ENCODE assay signal across 8 cellular contexts in genomic region chr4:85084371-85085170, GRCh38.
A peak's percentile ranks its signal among the peaks of the same experiment; 100 is the strongest.
DNase-seq lines count a peak whose midpoint lies in the region; ATAC-seq and TF ChIP-seq lines count a peak whose summit lies in the region.

No MANE protein-coding gene starts in this region.

- intact Hi-C loops in OCI-LY7 (cut with micrococcal nuclease; ENCODE audit: unreplicated experiment) = no loop called here

- H2AFZ ChIP-seq in OCI-LY7 (ENCODE audit: low read length) = no peak overlapping the region

- H3K9me3 Mint-ChIP-seq in activated naive CD8-positive, alpha-beta T cell treated with anti-CD3 and anti-CD28 coated beads, Interleukin-2, amount 50 U/mL, for 24 hours = no peaks in the 10 kb centered on the region
- peaks cover 4% of the 10 kb centered on the region for H3K9me3 Mint-ChIP-seq in activated naive CD8-positive, alpha-beta T cell treated with anti-CD3 and anti-CD28 coated beads for 36 hours

- no peaks in the 10 kb centered on the region for H3K27me3 Mint-ChIP-seq in activated naive CD8-positive, alpha-beta T cell treated with anti-CD3 and anti-CD28 coated beads, Interleukin-2, amount 50 U/mL, for 24 hours
- H3K27me3 Mint-ChIP-seq in activated naive CD8-positive, alpha-beta T cell treated with anti-CD3 and anti-CD28 coated beads for 36 hours = no peaks in the 10 kb centered on the region

- H3K4me1 Mint-ChIP-seq in activated naive CD8-positive, alpha-beta T cell treated with anti-CD3 and anti-CD28 coated beads, Interleukin-2, amount 50 U/mL, for 24 hours = no peaks in the 10 kb centered on the region
- H3K4me1 Mint-ChIP-seq in activated naive CD8-positive, alpha-beta T cell treated with anti-CD3 and anti-CD28 coated beads for 36 hours = no peaks in the 10 kb centered on the region

- H3K79me2 ChIP-seq in OCI-LY7 (ENCODE audit: insufficient read depth, low read depth, low read length) = no peaks in the 10 kb centered on the region

- no peak overlapping the region for H3K27ac ChIP-seq in OCI-LY7 (ENCODE audit: low read depth, low read length, poor library complexity, severe bottlenecking)

- no peak overlapping the region for H3K4me3 ChIP-seq in OCI-LY7 (ENCODE audit: low read depth, low read length, poor library complexity, severe bottlenecking)

- H3K9me3 ChIP-seq in OCI-LY7 (ENCODE audit: low read length) = no peaks in the 10 kb centered on the region

- no peak overlapping the region for H3K27ac Mint-ChIP-seq in activated naive CD8-positive, alpha-beta T cell treated with anti-CD3 and anti-CD28 coated beads, Interleukin-2, amount 50 U/mL, for 24 hours
- H3K27ac Mint-ChIP-seq in activated naive CD8-positive, alpha-beta T cell treated with anti-CD3 and anti-CD28 coated beads for 36 hours = no peak overlapping the region

- peak; percentile 86 for TF ChIP-seq CTCF in OCI-LY7 (conservative IDR thresholded peaks at IDR 0.05; ENCODE audit: low read length)

- no peaks in the 10 kb centered on the region for H3K4me1 ChIP-seq in OCI-LY7 (ENCODE audit: insufficient read depth, low read length, poor library complexity, severe bottlenecking)

- POLR2A ChIA-PET in OCI-LY7 (lab: Charles Lee) = interaction anchor here (0.6 to 1.3 kb wide), 5 partner anchors 9 to 1365 kb away, joined by 3 to 6 read pairs (median 3); no protein-coding TSS in a partner anchor

- no peaks in the 10 kb centered on the region for H3K36me3 ChIP-seq in OCI-LY7 (ENCODE audit: insufficient read depth, low read length)

- ATAC-seq in activated naive CD8-positive, alpha-beta T cell treated with anti-CD3 and anti-CD28 coated beads, Interleukin-2, amount 50 U/mL, for 24 hours = no peak
- peak; percentile 93 for ATAC-seq in GM21723 (IDR thresholded peaks at IDR 0.05; ENCODE audit: unreplicated experiment)

- DNase-seq in activated naive CD8-positive, alpha-beta T cell treated with anti-CD3 and anti-CD28 coated beads, Interleukin-2, amount 50 U/mL, for 24 hours = peak; percentile 2
- no peak for DNase-seq in activated naive CD8-positive, alpha-beta T cell treated with anti-CD3 and anti-CD28 coated beads for 36 hours
- DNase-seq in KBM-7 (peak; percentile 51), OCI-LY7 (ENCODE audit: low spot score) (peak; percentile 63), dedifferentiated amniotic fluid mesenchymal stem cell (ENCODE audit: extremely low spot score) (peak; percentile 74), medulla oblongata (ENCODE audit: extremely low spot score) (peak; percentile 90), GF-D8 (lab: John Stamatoyannopoulos, UW) (no peak)

- CTCF ChIA-PET in OCI-LY7 (lab: Charles Lee; ENCODE audit: unreplicated experiment) = no interaction called here

- no peak overlapping the region for H3K4me2 ChIP-seq in OCI-LY7 (ENCODE audit: low read length)

- in situ Hi-C loops in KBM-7 (cut with MboI; ENCODE audit: low pct_unique_long_range_greater_than_20kb, low sequenced_read_pairs) = no loop called here

- no peaks in the 10 kb centered on the region for H4K20me1 ChIP-seq in OCI-LY7 (ENCODE audit: insufficient read depth, low read length)

- no TSS peak for BruUV-seq in OCI-LY7 (replicated peaks; lab: Mats Ljungman, UMichigan)

- H3K9me2 ChIP-seq in OCI-LY7 (ENCODE audit: insufficient read depth, low read length) = no peaks in the 10 kb centered on the region

- no peak overlapping the region for H3K4me3 Mint-ChIP-seq in activated naive CD8-positive, alpha-beta T cell treated with anti-CD3 and anti-CD28 coated beads, Interleukin-2, amount 50 U/mL, for 24 hours
- no peak overlapping the region for H3K4me3 Mint-ChIP-seq in activated naive CD8-positive, alpha-beta T cell treated with anti-CD3 and anti-CD28 coated beads for 36 hours

- no peaks in the 10 kb centered on the region for H3K36me3 Mint-ChIP-seq in activated naive CD8-positive, alpha-beta T cell treated with anti-CD3 and anti-CD28 coated beads, Interleukin-2, amount 50 U/mL, for 24 hours (ENCODE audit: low read depth)
- H3K36me3 Mint-ChIP-seq in activated naive CD8-positive, alpha-beta T cell treated with anti-CD3 and anti-CD28 coated beads for 36 hours = no peaks in the 10 kb centered on the region

Comparison
In these comparisons a context has a peak if more than half of its experiments do, and no peak if none do; other contexts are left out.
1. DNase-seq: peak in activated naive CD8-positive, alpha-beta T cell treated with anti-CD3 and anti-CD28 coated beads, Interleukin-2, amount 50 U/mL, for 24 hours (single experiment), KBM-7 (single experiment), OCI-LY7 (single experiment), dedifferentiated amniotic fluid mesenchymal stem cell (single experiment) and medulla oblongata (single experiment); none in activated naive CD8-positive, alpha-beta T cell treated with anti-CD3 and anti-CD28 coated beads for 36 hours (single experiment) and GF-D8 (single experiment).